ENCODE assay signal across 21 cellular contexts in the genomic region with DNA sequence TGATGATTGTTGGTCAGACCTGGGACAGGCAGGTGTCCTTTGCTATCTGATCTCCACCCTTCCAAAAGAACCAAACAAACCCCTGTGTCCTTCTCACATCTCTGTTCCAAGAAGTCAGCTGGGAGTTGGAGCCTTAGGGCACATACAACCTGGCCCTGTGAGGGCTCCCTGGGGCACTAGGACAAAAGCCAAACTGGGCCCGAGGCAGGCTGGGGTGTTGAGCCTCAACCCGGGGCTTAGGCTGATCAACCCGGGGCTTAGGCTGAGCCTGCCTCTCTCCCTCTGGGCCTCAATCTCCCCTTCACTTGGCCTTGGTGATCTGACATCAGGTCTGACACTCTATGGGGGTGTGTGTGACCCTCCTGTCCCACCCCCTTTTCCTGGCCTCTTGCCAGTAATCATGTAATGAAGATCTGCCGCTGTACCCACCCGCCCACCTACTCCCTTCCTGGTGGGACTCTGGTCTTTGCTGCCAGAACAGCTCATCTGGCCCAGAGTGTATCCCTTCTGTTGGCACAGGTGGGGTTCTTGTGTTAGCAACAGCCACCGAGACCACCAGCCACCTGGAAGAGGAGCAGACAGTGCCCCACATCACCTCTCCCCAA. TPM values are rescaled to one million over a fixed set of nuclear protein-coding genes. Genes with fewer than 3 reads are reported as not detected.
DNase-seq lines count a peak whose midpoint lies in the region; ATAC-seq and TF ChIP-seq lines count a peak whose summit lies in the region.
"Had no signal": no experiment of that assay in that cellular context is flagged by ENCODE, and none has a peak within 500 bp of the region (broad histone marks: within the 10 kb centered on the region; RNA-seq: fewer than 3 reads in every experiment).

No MANE protein-coding gene starts in this region.

- intact Hi-C loops in right lobe of liver (cut with DNase I) = no loop called here

- H3K9me3 ChIP-seq in HEK293 (ENCODE audit: control insufficient read depth, insufficient read depth, low read depth, low read length) (no peaks in the 10 kb centered on the region), right lobe of liver (no peaks in the 10 kb centered on the region), subcutaneous abdominal adipose tissue (ENCODE audit: control insufficient read depth in 5 of 5, low read length in 5 of 5) (no peaks in the 10 kb centered on the region)

- H3K27ac ChIP-seq in HEK293 (ENCODE audit: extremely low read depth, low read depth, low read length) (no peak overlapping the region), right lobe of liver (peak overlapping the region in 1 of 3 donors; percentile 58), subcutaneous abdominal adipose tissue (ENCODE audit: low read depth, low read length) (peak overlapping the region; percentile 61)

- no peaks in the 10 kb centered on the region for H3K4me1 ChIP-seq in HEK293 (ENCODE audit: control insufficient read depth, insufficient read depth, low read length)
- H3K4me1 ChIP-seq in right lobe of liver = peaks cover 0 to 83% (median 24%) of the 10 kb centered on the region in 4 donors
- peaks cover 5 to 76% (median 38%) of the 10 kb centered on the region in 5 donors for H3K4me1 ChIP-seq in subcutaneous abdominal adipose tissue (ENCODE audit: control insufficient read depth in 5 of 5, insufficient read depth in 5 of 5, low read length in 5 of 5)

- CTCF ChIA-PET in HEK293 (lab: Yijun Ruan, JAX) = interaction anchor here (0.8 to 2.5 kb wide), 4 partner anchors 11 to 527 kb away, joined by 4 to 15 read pairs (median 5); no protein-coding TSS in a partner anchor

- TF ChIP-seq POLR2A in right lobe of liver (IDR thresholded peaks at IDR 0.05) = no peak

- POLR2A ChIA-PET in HEK293 (lab: Yijun Ruan, JAX) = no interaction called here

- peak overlapping the region in 1 of 5 donors; percentile 0 for H3K9ac ChIP-seq in subcutaneous abdominal adipose tissue (ENCODE audit: low read length in 5 of 5)

- no peaks in the 10 kb centered on the region for H3K36me3 ChIP-seq in HEK293 (ENCODE audit: control insufficient read depth in 2 of 2, insufficient read depth in 1 of 2, low read length in 2 of 2)
- H3K36me3 ChIP-seq in right lobe of liver = peaks cover 0 to 31% (median 4%) of the 10 kb centered on the region in 4 donors
- peaks cover 3 to 84% (median 67%) of the 10 kb centered on the region in 5 donors for H3K36me3 ChIP-seq in subcutaneous abdominal adipose tissue (ENCODE audit: control insufficient read depth in 5 of 5, insufficient read depth in 5 of 5, low read length in 5 of 5)

- H3K4me3 ChIP-seq in HEK293 (ENCODE audit: low read depth, low read length) (no peak overlapping the region), right lobe of liver (no peak overlapping the region), subcutaneous abdominal adipose tissue (ENCODE audit: low read depth in 1 of 5, low read length in 5 of 5) (no peak overlapping the region)
- H3K4me3 ChIP-seq: GM12878 had no signal

- DNase-seq in NCI-H69 (lab: John Stamatoyannopoulos, UW) (peak; percentile 45), right lobe of liver (peak in 2 of 3 donors; percentile 5 to 62), NCI-H1048 (lab: John Stamatoyannopoulos, UW) (no peak), HT-29 (ENCODE audit: low spot score) (no peak), SW480 (ENCODE audit: low spot score) (no peak)
- DNase-seq: CD4-positive, alpha-beta T cell; DND-41; H7; HFFc6; KG1; NCI-H1105; NCI-H1694; NCI-H2081; NCI-H2171; NCI-H345; NCI-H524; OCI-M1; SHP77 had no signal

- no peak for TF ChIP-seq CTCF in HEK293 (tag by site-specific recombination; IDR thresholded peaks at IDR 0.05)
- no peak for TF ChIP-seq CTCF in right lobe of liver (IDR thresholded peaks at IDR 0.05)

- 64% methylated on average over 3 of the region's 6 CpGs for WGBS in right lobe of liver (ENCODE audit: insufficient coverage, low coverage, low lambda C conversion rate, missing lambda C conversion rate)

- ATAC-seq in right lobe of liver = peak in 1 of 4 donors; percentile 5
- ATAC-seq: GM12878 had no signal

- H3K27me3 ChIP-seq in right lobe of liver (no peaks in the 10 kb centered on the region), subcutaneous abdominal adipose tissue (ENCODE audit: control insufficient read depth in 5 of 5, insufficient read depth in 4 of 5, low read length in 5 of 5) (no peaks in the 10 kb centered on the region)

TF ChIP-seq in HEK293, 187 proteins besides CTCF, POLR2A, EP300 and RAD21:
- TF ChIP-seq EGR2 (tag by site-specific recombination; IDR thresholded peaks at IDR 0.05; ENCODE audit: low read depth) (peak; percentile 24; the same call in 1 of the 2 replicates), ZFHX2 (tag by site-specific recombination; conservative IDR thresholded peaks at IDR 0.05) (peak; percentile 56), ZNF324 (tag by site-specific recombination; IDR thresholded peaks at IDR 0.05) (no peak)
- TF ChIP-seq, protein P1, sequence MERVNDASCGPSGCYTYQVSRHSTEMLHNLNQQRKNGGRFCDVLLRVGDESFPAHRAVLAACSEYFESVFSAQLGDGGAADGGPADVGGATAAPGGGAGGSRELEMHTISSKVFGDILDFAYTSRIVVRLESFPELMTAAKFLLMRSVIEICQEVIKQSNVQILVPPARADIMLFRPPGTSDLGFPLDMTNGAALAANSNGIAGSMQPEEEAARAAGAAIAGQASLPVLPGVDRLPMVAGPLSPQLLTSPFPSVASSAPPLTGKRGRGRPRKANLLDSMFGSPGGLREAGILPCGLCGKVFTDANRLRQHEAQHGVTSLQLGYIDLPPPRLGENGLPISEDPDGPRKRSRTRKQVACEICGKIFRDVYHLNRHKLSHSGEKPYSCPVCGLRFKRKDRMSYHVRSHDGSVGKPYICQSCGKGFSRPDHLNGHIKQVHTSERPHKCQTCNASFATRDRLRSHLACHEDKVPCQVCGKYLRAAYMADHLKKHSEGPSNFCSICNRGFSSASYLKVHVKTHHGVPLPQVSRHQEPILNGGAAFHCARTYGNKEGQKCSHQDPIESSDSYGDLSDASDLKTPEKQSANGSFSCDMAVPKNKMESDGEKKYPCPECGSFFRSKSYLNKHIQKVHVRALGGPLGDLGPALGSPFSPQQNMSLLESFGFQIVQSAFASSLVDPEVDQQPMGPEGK (tag by site-specific recombination; IDR thresholded peaks at IDR 0.05) = no peak

RNA-seq across cellular contexts. Expression of gene UVRAG, which starts 22.8 kb away (rescaled TPM):
- 10 to 100 TPM in 3 of 6 experiments, 1 to 10 TPM in 3; 8.8 to 12.6 (median 10.3) TPM for total RNA-seq in right lobe of liver
- 11.9 and 12.1 TPM in 2 replicates for total RNA-seq in HT-29 (2014; rRNA removed; shearing (Covaris generic))

RNA-seq across cellular contexts. Expression of gene DGAT2, which starts 23.7 kb away (rescaled TPM):
- 100 to 1,000 TPM in 5 of 6 experiments, 10 to 100 TPM in 1; 33.1 to 166 (median 124) TPM for total RNA-seq in right lobe of liver
- 16.0 and 18.3 TPM in 2 replicates for total RNA-seq in HT-29 (2014; rRNA removed; shearing (Covaris generic))

Comparison
In these comparisons a context has a peak if more than half of its experiments do, and no peak if none do; other contexts are left out.
1. DNase-seq: peak in NCI-H69 (single experiment) and right lobe of liver (2 of 3); none in NCI-H1048 (single experiment), HT-29 (single experiment) and SW480 (single experiment).